ENCODE assay signal across 12 cellular contexts in genomic region chr12:57231276-57232021, GRCh38. TPM values are rescaled to one million over a fixed set of nuclear protein-coding genes. Genes with fewer than 3 reads are reported as not detected.
DNase-seq lines count a peak whose midpoint lies in the region; ATAC-seq and TF ChIP-seq lines count a peak whose summit lies in the region.
"Had no signal": no experiment of that assay in that cellular context is flagged by ENCODE, and none has a peak within 500 bp of the region (broad histone marks: within the 10 kb centered on the region; RNA-seq: fewer than 3 reads in every experiment).

No MANE protein-coding gene starts in this region.

- peaks cover 35% of the 10 kb centered on the region for H3K4me1 Mint-ChIP-seq in T-helper 17 cell
- H3K4me1 Mint-ChIP-seq in stimulated activated naive CD8-positive, alpha-beta T cell treated with anti-CD3 and anti-CD28 coated beads, Interleukin-15, amount 100 ng/mL, for 72 hours: peaks cover 97% of the 10 kb centered on the region

- no peaks in the 10 kb centered on the region for H3K9me3 Mint-ChIP-seq in stimulated activated naive CD8-positive, alpha-beta T cell treated with anti-CD3 and anti-CD28 coated beads, Interleukin-15, amount 100 ng/mL, for 72 hours

- peaks cover 13% of the 10 kb centered on the region for H3K36me3 Mint-ChIP-seq in T-helper 17 cell (ENCODE audit: low read depth)

- TF ChIP-seq CTCF in fibroblast of villous mesenchyme (IDR thresholded peaks at IDR 0.05; ENCODE audit: insufficient read depth, low read depth, low read length): no peak

- DNase-seq in Right ventricle myocardium inferior (ENCODE audit: missing footprints): peak; percentile 45
- DNase-seq in Right ventricle myocardium superior: no peak
- DNase-seq in T-helper 17 cell: no peak
- DNase-seq in fibroblast of villous mesenchyme (ENCODE audit: low read depth): no peak
- no peak for DNase-seq in stimulated activated naive CD8-positive, alpha-beta T cell treated with anti-CD3 and anti-CD28 coated beads, Interleukin-15, amount 100 ng/mL, for 72 hours
- no peak for DNase-seq in NCI-H82 (lab: John Stamatoyannopoulos, UW)
- DNase-seq in epidermal melanocyte (ENCODE audit: insufficient read length, low spot score): no peak
- DNase-seq: effector CD4-positive, alpha-beta T cell; left colon; NCI-H345; upper lobe of right lung had no signal

- peak overlapping the region; percentile 75 for H3K4me3 ChIP-seq in fibroblast of villous mesenchyme (ENCODE audit: low read depth, low read length)

- peak overlapping the region; percentile 95 for H3K4me3 Mint-ChIP-seq in T-helper 17 cell
- H3K4me3 Mint-ChIP-seq in stimulated activated naive CD8-positive, alpha-beta T cell treated with anti-CD3 and anti-CD28 coated beads, Interleukin-15, amount 100 ng/mL, for 72 hours: peak overlapping the region; percentile 96 to 99

- no peak overlapping the region for H3K27ac Mint-ChIP-seq in T-helper 17 cell
- H3K27ac Mint-ChIP-seq in stimulated activated naive CD8-positive, alpha-beta T cell treated with anti-CD3 and anti-CD28 coated beads, Interleukin-15, amount 100 ng/mL, for 72 hours: peak overlapping the region in 1 of 2 donors; percentile 100

- intact Hi-C loops in Right ventricle myocardium inferior (cut with DNase I): no loop called here
- intact Hi-C loops in Right ventricle myocardium superior (cut with DNase I): no loop called here

- H3K9me3 ChIP-seq in T-helper 17 cell (ENCODE audit: control insufficient read depth, low read length, poor library complexity, severe bottlenecking): no peaks in the 10 kb centered on the region
- H3K9me3 ChIP-seq: upper lobe of right lung had no signal

- H3K27me3 Mint-ChIP-seq in T-helper 17 cell: peaks cover 14% of the 10 kb centered on the region
- peaks cover 30% of the 10 kb centered on the region for H3K27me3 Mint-ChIP-seq in stimulated activated naive CD8-positive, alpha-beta T cell treated with anti-CD3 and anti-CD28 coated beads, Interleukin-15, amount 100 ng/mL, for 72 hours

- ATAC-seq in Right ventricle myocardium inferior (no peak), Right ventricle myocardium superior (ENCODE audit: poor library complexity) (no peak), T-helper 17 cell (no peak), GM21390 (IDR thresholded peaks at IDR 0.05; ENCODE audit: unreplicated experiment) (no peak)
- ATAC-seq in stimulated activated naive CD8-positive, alpha-beta T cell treated with anti-CD3 and anti-CD28 coated beads, Interleukin-15, amount 100 ng/mL, for 72 hours: no peak
- ATAC-seq: left colon, upper lobe of right lung had no signal

RNA-seq across cellular contexts. Expression of gene SHMT2, which starts 1.9 kb away (rescaled TPM):
- total RNA-seq in Right ventricle myocardium inferior: 32.8 TPM
- 26.8 TPM for total RNA-seq in Right ventricle myocardium superior
- 10 to 100 TPM; 28.8 to 36.9 TPM for total RNA-seq in T-helper 17 cell
- total RNA-seq in fibroblast of villous mesenchyme: 199 and 316 TPM in 2 replicates

RNA-seq across cellular contexts. Expression of gene NXPH4, which starts 14.9 kb away (rescaled TPM):
- total RNA-seq in Right ventricle myocardium inferior: 0.60 TPM
- 0.70 TPM for total RNA-seq in Right ventricle myocardium superior
- not detected for total RNA-seq in T-helper 17 cell
- 1.3 and 1.6 TPM in 2 replicates for total RNA-seq in fibroblast of villous mesenchyme
- total RNA-seq: left colon, upper lobe of right lung had no signal

RNA-seq across cellular contexts. Expression of gene STAC3, which starts 19.5 kb away (rescaled TPM):
- 1.2 TPM for total RNA-seq in Right ventricle myocardium inferior
- total RNA-seq in Right ventricle myocardium superior: 1.2 TPM
- total RNA-seq in T-helper 17 cell: 1 to 10 TPM; 1.6 to 1.9 TPM
- 0.32 and 1.3 TPM in 2 replicates for total RNA-seq in fibroblast of villous mesenchyme
